ENCODE assay signal across 8 cellular contexts in genomic region chr1:121361451-121362233, GRCh38.
A peak's percentile ranks its signal among the peaks of the same experiment; 100 is the strongest.
DNase-seq lines count a peak whose midpoint lies in the region; ATAC-seq, FAIRE-seq and TF ChIP-seq lines count a peak whose summit lies in the region.
"Not testable (repeated sequence)": the region's sequence is repeated elsewhere in the genome, so short reads cannot be mapped to it uniquely, and the experiment has no call there.

No MANE protein-coding gene starts in this region.

- H2AFZ ChIP-seq in ACC112 (ENCODE audit: low read length, unreplicated experiment); PC-3 (ENCODE audit: low read length); HepG2 (ENCODE audit: low read length): not testable (repeated sequence)

- TF ChIP-seq EP300 in HepG2 (IDR thresholded peaks at IDR 0.05; ENCODE audit: low read depth in 2 of 2, low read length in 2 of 2); HepG2 (CRISPR knock-in tag; IDR thresholded peaks at IDR 0.05; ENCODE audit: borderline replicate concordance): not testable (repeated sequence)

- not testable (repeated sequence) for H3K9me2 ChIP-seq in PC-3 (replicated peaks; ENCODE audit: low read length)

- peak overlapping the region; percentile 58 for H3K27ac Mint-ChIP-seq in activated CD4-positive, alpha-beta memory T cell treated with anti-CD3 and anti-CD28 coated beads for 36 hours
- H3K27ac Mint-ChIP-seq in activated T-helper 2 cell treated with anti-CD3 and anti-CD28 coated beads, Interferon-gamma antibody, Interleukin-2, Interleukin-4, amounts not matched to agents 10 μg/mL and 5 μg/mL and 100 μg/mL, durations not matched to agents 14 hours and 24 hours and 36 hours: peak overlapping the region; percentile 79
- not testable (repeated sequence) for H3K27ac Mint-ChIP-seq in stimulated activated naive CD8-positive, alpha-beta T cell treated with anti-CD3 and anti-CD28 coated beads, Interleukin-15, amount 100 ng/mL, for 72 hours

- not testable (repeated sequence) for TF ChIP-seq RAD21 in HepG2 (CRISPR knock-in tag; IDR thresholded peaks at IDR 0.05)

- not testable (repeated sequence) for H3K27me3 Mint-ChIP-seq in activated CD4-positive, alpha-beta memory T cell treated with anti-CD3 and anti-CD28 coated beads for 36 hours; activated T-helper 2 cell treated with anti-CD3 and anti-CD28 coated beads, Interferon-gamma antibody, Interleukin-2, Interleukin-4, amounts not matched to agents 10 μg/mL and 5 μg/mL and 100 μg/mL, durations not matched to agents 14 hours and 24 hours and 36 hours (ENCODE audit: low read depth); stimulated activated naive CD8-positive, alpha-beta T cell treated with anti-CD3 and anti-CD28 coated beads, Interleukin-15, amount 100 ng/mL, for 72 hours

- TF ChIP-seq CTCF in PC-3 (conservative IDR thresholded peaks at IDR 0.05; ENCODE audit: low read depth, low read length); HepG2 (CRISPR knock-in tag; IDR thresholded peaks at IDR 0.05); omental fat pad (IDR thresholded peaks at IDR 0.05): not testable (repeated sequence)

- not testable (repeated sequence) for H3K36me3 Mint-ChIP-seq in activated CD4-positive, alpha-beta memory T cell treated with anti-CD3 and anti-CD28 coated beads for 36 hours; activated T-helper 2 cell treated with anti-CD3 and anti-CD28 coated beads, Interferon-gamma antibody, Interleukin-2, Interleukin-4, amounts not matched to agents 10 μg/mL and 5 μg/mL and 100 μg/mL, durations not matched to agents 14 hours and 24 hours and 36 hours (ENCODE audit: low read depth)

- POLR2A ChIA-PET in PC-3 (lab: Charles Lee; ENCODE audit: unreplicated experiment); activated CD4-positive, alpha-beta memory T cell treated with anti-CD3 and anti-CD28 coated beads for 36 hours (lab: Charles Lee); HepG2 (lab: Yijun Ruan, JAX): not testable (repeated sequence)

- WGBS in HepG2 (ENCODE audit: low lambda C conversion rate): 97% methylated on average over 2 of the region's 7 CpGs

- not testable (repeated sequence) for H3K4me2 ChIP-seq in PC-3 (ENCODE audit: low read length); HepG2 (ENCODE audit: low read depth, low read length)

- intact Hi-C loops in PC-3 (cut with micrococcal nuclease); activated CD4-positive, alpha-beta memory T cell treated with anti-CD3 and anti-CD28 coated beads for 36 hours (cut with micrococcal nuclease); activated T-helper 2 cell treated with anti-CD3 and anti-CD28 coated beads, Interferon-gamma antibody, Interleukin-2, Interleukin-4, amounts not matched to agents 10 μg/mL and 5 μg/mL and 100 μg/mL, durations not matched to agents 14 hours and 24 hours and 36 hours (cut with micrococcal nuclease); Right ventricle myocardium inferior (cut with DNase I); HepG2 (cut with micrococcal nuclease; ENCODE audit: unreplicated experiment): not testable (repeated sequence)

- H3K4me3 ChIP-seq in ACC112 (ENCODE audit: low read depth, low read length); PC-3 (ENCODE audit: low read length); HepG2 (replicated peaks in 1 of 3; ENCODE audit: insufficient read depth in 1 of 3, low read depth in 2 of 3, low read length in 3 of 3): not testable (repeated sequence)

- H3K79me2 ChIP-seq in ACC112 (ENCODE audit: control insufficient read depth, insufficient read depth, low read length, unreplicated experiment); PC-3 (ENCODE audit: low read length); HepG2 (ENCODE audit: insufficient read depth, low read length): not testable (repeated sequence)

- not testable (repeated sequence) for H3K4me3 Mint-ChIP-seq in activated CD4-positive, alpha-beta memory T cell treated with anti-CD3 and anti-CD28 coated beads for 36 hours; activated T-helper 2 cell treated with anti-CD3 and anti-CD28 coated beads, Interferon-gamma antibody, Interleukin-2, Interleukin-4, amounts not matched to agents 10 μg/mL and 5 μg/mL and 100 μg/mL, durations not matched to agents 14 hours and 24 hours and 36 hours (ENCODE audit: low read depth); stimulated activated naive CD8-positive, alpha-beta T cell treated with anti-CD3 and anti-CD28 coated beads, Interleukin-15, amount 100 ng/mL, for 72 hours

- not testable (repeated sequence) for H3K9ac ChIP-seq in PC-3 (ENCODE audit: low read length); HepG2 (ENCODE audit: insufficient read depth, low read depth, low read length)

- FAIRE-seq in HepG2 (lab: Jason Lieb, UNC): not testable (repeated sequence)

- TF ChIP-seq POLR2A in HepG2 (IDR thresholded peaks at IDR 0.05; ENCODE audit: insufficient read depth in 1 of 2, low read depth in 2 of 2, low read length in 2 of 2): not testable (repeated sequence)

- not testable (repeated sequence) for H3K36me3 ChIP-seq in ACC112 (ENCODE audit: insufficient read depth, low read length); PC-3 (ENCODE audit: low read depth, low read length); HepG2 (replicated peaks in 1 of 2; ENCODE audit: control insufficient read depth in 1 of 2, insufficient read depth in 2 of 2, low read length in 2 of 2)

- not testable (repeated sequence) for H3K4me1 ChIP-seq in ACC112 (ENCODE audit: control insufficient read depth, insufficient read depth, low read length, unreplicated experiment); PC-3 (ENCODE audit: insufficient read depth, low read length); HepG2 (ENCODE audit: insufficient read depth, low read length)

- H3K9me3 Mint-ChIP-seq in activated CD4-positive, alpha-beta memory T cell treated with anti-CD3 and anti-CD28 coated beads for 36 hours; activated T-helper 2 cell treated with anti-CD3 and anti-CD28 coated beads, Interferon-gamma antibody, Interleukin-2, Interleukin-4, amounts not matched to agents 10 μg/mL and 5 μg/mL and 100 μg/mL, durations not matched to agents 14 hours and 24 hours and 36 hours; stimulated activated naive CD8-positive, alpha-beta T cell treated with anti-CD3 and anti-CD28 coated beads, Interleukin-15, amount 100 ng/mL, for 72 hours: not testable (repeated sequence)

- CTCF ChIA-PET in PC-3 (lab: Charles Lee); activated CD4-positive, alpha-beta memory T cell treated with anti-CD3 and anti-CD28 coated beads for 36 hours (lab: Charles Lee); HepG2 (lab: Yijun Ruan, JAX; ENCODE audit: low intra/inter-chr PET ratio, low total read pairs): not testable (repeated sequence)

- peak overlapping the region; percentile 51 for H3K27ac ChIP-seq in ACC112 (ENCODE audit: low read depth, low read length)
- not testable (repeated sequence) for H3K27ac ChIP-seq in PC-3 (ENCODE audit: low read length); HepG2 (ENCODE audit: extremely low read length, insufficient read depth, low read length)

- not testable (repeated sequence) for H3F3A ChIP-seq in PC-3 (ENCODE audit: low read length, unreplicated experiment)

- not testable (repeated sequence) for BruUV-seq in PC-3 (replicated peaks; lab: Mats Ljungman, UMichigan); HepG2 (replicated peaks; lab: Mats Ljungman, UMichigan)

- DNase-seq in PC-3; activated CD4-positive, alpha-beta memory T cell treated with anti-CD3 and anti-CD28 coated beads for 36 hours; activated T-helper 2 cell treated with anti-CD3 and anti-CD28 coated beads, Interferon-gamma antibody, Interleukin-2, Interleukin-4, amounts not matched to agents 10 μg/mL and 5 μg/mL and 100 μg/mL, durations not matched to agents 14 hours and 24 hours and 36 hours (ENCODE audit: low spot score); Right ventricle myocardium inferior (ENCODE audit: missing footprints); HepG2 (ENCODE audit: low spot score); omental fat pad (ENCODE audit: low spot score); stimulated activated naive CD8-positive, alpha-beta T cell treated with anti-CD3 and anti-CD28 coated beads, Interleukin-15, amount 100 ng/mL, for 72 hours: not testable (repeated sequence)

- not testable (repeated sequence) for H4K20me1 ChIP-seq in PC-3 (ENCODE audit: low read length); HepG2 (ENCODE audit: insufficient read depth, low read length)

- not testable (repeated sequence) for H3K27me3 ChIP-seq in ACC112 (ENCODE audit: insufficient read depth, low read length); PC-3 (ENCODE audit: low read length); HepG2 (ENCODE audit: control insufficient read depth in 1 of 2, insufficient read depth in 2 of 2, low read length in 2 of 2)

- in situ Hi-C loops in HepG2 (cut with HindIII; ENCODE audit: extremely low pct_ligation_motif_present, low pct_unique_long_range_greater_than_20kb): not testable (repeated sequence)

- not testable (repeated sequence) for H3K9me3 ChIP-seq in PC-3 (ENCODE audit: low read length); HepG2 (ENCODE audit: low read length)

- not testable (repeated sequence) for H3K4me1 Mint-ChIP-seq in activated CD4-positive, alpha-beta memory T cell treated with anti-CD3 and anti-CD28 coated beads for 36 hours (ENCODE audit: low read depth); activated T-helper 2 cell treated with anti-CD3 and anti-CD28 coated beads, Interferon-gamma antibody, Interleukin-2, Interleukin-4, amounts not matched to agents 10 μg/mL and 5 μg/mL and 100 μg/mL, durations not matched to agents 14 hours and 24 hours and 36 hours (ENCODE audit: low read depth); stimulated activated naive CD8-positive, alpha-beta T cell treated with anti-CD3 and anti-CD28 coated beads, Interleukin-15, amount 100 ng/mL, for 72 hours

- ATAC-seq in PC-3 (peak; percentile 76), Right ventricle myocardium inferior (peak; percentile 78), HepG2 (peak; percentile 54), omental fat pad (ENCODE audit: low FRiP score) (peak; percentile 27)
- ATAC-seq in stimulated activated naive CD8-positive, alpha-beta T cell treated with anti-CD3 and anti-CD28 coated beads, Interleukin-15, amount 100 ng/mL, for 72 hours: peak; percentile 65

Comparison
In these comparisons a context has a peak if more than half of its experiments do, and no peak if none do; other contexts are left out.
1. ATAC-seq: peak in every context shown above with its lines; median percentile 78 in Right ventricle myocardium inferior; 76 in PC-3; 65 in stimulated activated naive CD8-positive, alpha-beta T cell treated with anti-CD3 and anti-CD28 coated beads, Interleukin-15, amount 100 ng/mL, for 72 hours; 54 in HepG2; 27 in omental fat pad.